1 cellular context compared by ENCODE assay signal in the genomic region with DNA sequence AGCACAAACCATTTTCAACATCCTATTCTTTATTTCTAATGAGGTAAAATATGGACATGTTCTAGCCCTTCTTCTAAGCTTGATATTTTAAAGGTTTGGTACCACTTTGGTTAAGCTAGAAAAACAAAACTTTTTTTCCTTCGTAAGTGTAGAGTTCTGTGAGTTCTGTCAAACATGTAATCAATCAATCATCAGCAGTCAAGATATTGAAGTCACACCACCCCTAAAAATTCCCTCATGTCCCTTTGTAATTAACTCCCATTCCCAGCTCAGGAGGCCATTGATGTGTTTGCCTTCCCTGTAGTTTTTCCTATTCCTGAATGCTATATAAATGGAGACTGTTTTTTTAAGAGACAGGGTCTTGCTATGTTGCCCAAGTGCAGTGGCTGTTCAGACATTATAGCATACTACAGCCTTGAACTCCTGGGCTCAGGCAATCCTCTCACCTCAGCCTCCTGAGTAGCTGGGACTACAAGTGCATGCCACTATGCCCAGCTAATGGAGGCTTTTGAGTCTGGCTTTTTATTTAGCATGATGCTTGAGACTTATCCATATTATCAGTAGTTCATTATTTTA.
TF ChIP-seq lines count a peak whose summit lies in the region.

No MANE protein-coding gene starts in this region.

TF ChIP-seq in HepG2, 621 proteins besides CTCF, POLR2A, EP300 and RAD21:
- TF ChIP-seq MEF2D (CRISPR knock-in tag; IDR thresholded peaks at IDR 0.05) (no peak), RBM22 (optimal IDR thresholded peaks at IDR 0.05; ENCODE audit: low read length) (peak; percentile 47), ZMAT3 (CRISPR knock-in tag; conservative IDR thresholded peaks at IDR 0.05) (no peak)
